ENCODE assay signal across 1 cellular context in genomic region chr19:47697863-47698609, GRCh38.
A peak's percentile ranks its signal among the peaks of the same experiment; 100 is the strongest.
TF ChIP-seq lines count a peak whose summit lies in the region.

No MANE protein-coding gene starts in this region.

TF ChIP-seq in HepG2, 621 proteins besides CTCF, POLR2A, EP300 and RAD21 (continued from another document and continues in another):
- TF ChIP-seq ZBTB33 (CRISPR knock-in tag; IDR thresholded peaks at IDR 0.05) (peak; percentile 50; the same call in 1 of the 2 replicates), ZNF749 (CRISPR knock-in tag; IDR thresholded peaks at IDR 0.05; ENCODE audit: borderline replicate concordance) (no peak), ZNF652 (CRISPR knock-in tag; IDR thresholded peaks at IDR 0.05; ENCODE audit: borderline replicate concordance, low read depth) (no peak), KAT2B (IDR thresholded peaks at IDR 0.05; ENCODE audit: borderline replicate concordance, low read depth, low read length) (no peak), ZNF574 (CRISPR knock-in tag; IDR thresholded peaks at IDR 0.05) (no peak; the same call in 1 of the 2 replicates), ZBTB3 (CRISPR knock-in tag; IDR thresholded peaks at IDR 0.05; ENCODE audit: borderline replicate concordance, low read depth) (no peak), BCLAF1 (IDR thresholded peaks at IDR 0.05) (no peak), ZNF350 (CRISPR knock-in tag; IDR thresholded peaks at IDR 0.05; ENCODE audit: borderline replicate concordance, low read depth) (no peak), SRSF4 (IDR thresholded peaks at IDR 0.05; ENCODE audit: low read depth, low read length, poor library complexity, severe bottlenecking) (no peak), NFATC3 (CRISPR knock-in tag; IDR thresholded peaks at IDR 0.05) (no peak), ZHX2 (IDR thresholded peaks at IDR 0.05; ENCODE audit: low read depth) (no peak), ZHX2 (CRISPR knock-in tag; IDR thresholded peaks at IDR 0.05; ENCODE audit: borderline replicate concordance) (no peak), MYNN (CRISPR knock-in tag; IDR thresholded peaks at IDR 0.05; ENCODE audit: low read depth) (no peak), ETV6 (CRISPR knock-in tag; conservative IDR thresholded peaks at IDR 0.05) (no peak), ZFP41 (CRISPR knock-in tag; IDR thresholded peaks at IDR 0.05; ENCODE audit: borderline replicate concordance) (no peak), MAFF (IDR thresholded peaks at IDR 0.05; ENCODE audit: low read depth, low read length) (no peak), SP2 (CRISPR knock-in tag; IDR thresholded peaks at IDR 0.05) (no peak), IKZF1 (IDR thresholded peaks at IDR 0.05) (no peak), ATF4 (CRISPR knock-in tag; IDR thresholded peaks at IDR 0.05) (no peak), STAT6 (CRISPR knock-in tag; IDR thresholded peaks at IDR 0.05; ENCODE audit: borderline replicate concordance) (no peak), TOE1 (CRISPR knock-in tag; IDR thresholded peaks at IDR 0.05) (no peak), ZNF709 (CRISPR knock-in tag; IDR thresholded peaks at IDR 0.05) (no peak), ZNF441 (CRISPR knock-in tag; IDR thresholded peaks at IDR 0.05; ENCODE audit: borderline replicate concordance) (no peak), ZFP1 (CRISPR knock-in tag; IDR thresholded peaks at IDR 0.05) (no peak), EED (CRISPR knock-in tag; IDR thresholded peaks at IDR 0.05) (no peak), ZBTB42 (CRISPR knock-in tag; IDR thresholded peaks at IDR 0.05) (no peak), ZNF546 (CRISPR knock-in tag; conservative IDR thresholded peaks at IDR 0.05) (no peak), MED8 (CRISPR knock-in tag; IDR thresholded peaks at IDR 0.05; ENCODE audit: insufficient replicate concordance) (no peak), ETV5 (CRISPR knock-in tag; IDR thresholded peaks at IDR 0.05; ENCODE audit: borderline replicate concordance) (peak; percentile 39; the same call in 1 of the 2 replicates), ZFP91 (CRISPR knock-in tag; IDR thresholded peaks at IDR 0.05; ENCODE audit: borderline replicate concordance) (peak; percentile 35; the same call in 1 of the 2 replicates), ZXDC (CRISPR knock-in tag; IDR thresholded peaks at IDR 0.05) (no peak; the same call in 1 of the 2 replicates), ZKSCAN5 (CRISPR knock-in tag; IDR thresholded peaks at IDR 0.05) (0 out of 2 replicates have a peak, but pooled peaks have one; percentile 74), THRA (CRISPR knock-in tag; IDR thresholded peaks at IDR 0.05; ENCODE audit: borderline replicate concordance) (no peak), ZNF382 (CRISPR knock-in tag; IDR thresholded peaks at IDR 0.05; ENCODE audit: borderline replicate concordance) (no peak)
